Comparison of ENCODE assay signal across 8 cellular contexts in the genomic region with DNA sequence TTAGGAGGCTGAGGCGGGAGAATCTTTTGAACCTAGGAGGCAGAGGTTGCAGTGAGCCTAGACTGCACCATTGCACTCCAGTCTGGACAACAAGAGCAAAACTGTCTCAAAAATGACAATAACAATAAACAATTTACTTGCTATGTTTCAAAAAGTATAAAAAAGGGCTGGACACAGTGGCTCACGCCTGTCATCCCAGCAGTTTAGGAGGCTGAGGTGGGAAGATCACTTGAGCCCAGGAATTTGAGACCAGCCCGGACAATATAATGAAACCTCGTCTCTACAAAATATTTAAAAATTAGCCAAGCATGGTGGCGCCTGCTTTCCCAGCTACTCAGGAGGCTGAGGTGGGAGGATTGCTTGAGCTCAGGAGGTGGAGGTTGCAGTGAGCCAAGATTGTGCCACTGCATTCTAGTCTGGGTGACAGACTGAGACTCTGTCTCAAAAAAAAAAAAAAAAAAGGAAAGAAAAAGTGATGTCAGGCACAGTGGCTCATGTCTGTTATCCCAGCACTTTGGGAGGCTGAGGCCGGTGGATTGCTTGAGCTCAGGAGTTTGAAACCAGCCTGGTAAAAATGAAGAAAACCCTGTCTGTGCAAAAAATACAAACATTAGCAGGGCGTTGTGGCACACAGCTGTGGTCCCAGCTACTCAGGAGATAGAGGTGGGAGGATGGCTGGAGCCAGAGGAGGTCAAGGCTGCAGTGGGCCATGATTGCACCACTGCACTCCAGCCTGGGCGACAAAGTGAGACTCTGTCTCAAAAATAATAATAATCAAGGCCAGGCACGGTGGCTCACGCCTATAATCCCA. TPM values are rescaled to one million over a fixed set of nuclear protein-coding genes. Genes with fewer than 3 reads are reported as not detected.
DNase-seq lines count a peak whose midpoint lies in the region; ATAC-seq and TF ChIP-seq lines count a peak whose summit lies in the region.
"Not testable (repeated sequence)": the region's sequence is repeated elsewhere in the genome, so short reads cannot be mapped to it uniquely, and the experiment has no call there.

No MANE protein-coding gene starts in this region.

- peaks cover 19% of the 10 kb centered on the region for H3K4me1 ChIP-seq in OCI-LY1 (ENCODE audit: insufficient read depth, low read length, severe bottlenecking)
- H3K4me1 ChIP-seq in foreskin keratinocyte, result not testable (repeated sequence)
- H3K4me1 ChIP-seq in muscle layer of colon (ENCODE audit: insufficient read depth, low read length), result peaks cover 40% of the 10 kb centered on the region
- H3K4me1 ChIP-seq in skeletal muscle tissue (ENCODE audit: control insufficient read depth in 3 of 3, insufficient read depth in 3 of 3, low read length in 3 of 3), result peaks cover 7 to 16% (median 16%) of the 10 kb centered on the region in 3 donors

- not testable (repeated sequence) for H3K9me3 Mint-ChIP-seq in WTC11; MCF 10A (ENCODE audit: unreplicated experiment); type B pancreatic cell

- H3K4me1 Mint-ChIP-seq in WTC11 (peaks cover 39% of the 10 kb centered on the region), MCF 10A (ENCODE audit: insufficient read depth, unreplicated experiment) (peaks cover 23% of the 10 kb centered on the region), type B pancreatic cell (ENCODE audit: unreplicated experiment) (peaks cover 43% of the 10 kb centered on the region)

- H3K9me3 ChIP-seq in AG04450 (ENCODE audit: control insufficient read depth, insufficient read depth, low read length); OCI-LY1 (ENCODE audit: low read length); muscle layer of colon (ENCODE audit: low read length); skeletal muscle tissue (ENCODE audit: control insufficient read depth in 3 of 3, low read length in 3 of 3): not testable (repeated sequence)

- DNase-seq in AG04450 (ENCODE audit: low read depth, low spot score); WTC11 (ENCODE audit: low spot score); MCF 10A (ENCODE audit: unreplicated experiment); type B pancreatic cell (ENCODE audit: extremely low spot score, unreplicated experiment): not testable (repeated sequence)
- peak in 1 of 2 donors; percentile 15 for DNase-seq in foreskin keratinocyte

- intact Hi-C loops in MCF 10A (cut with micrococcal nuclease), result loop anchor here (5.0 kb wide), 1 partner anchor 147 kb away; a partner anchor contains a TSS

- CTCF ChIA-PET in AG04450 (lab: Charles Lee), result interaction anchor here (0.7 to 1.0 kb wide), 3 partner anchors 68 to 182 kb away, joined by 3 read pairs; no protein-coding TSS in a partner anchor
- CTCF ChIA-PET in WTC11 (lab: Charles Lee), result interaction anchor here (0.6 to 2.4 kb wide), 11 partner anchors 11 to 183 kb away, joined by 3 to 24 read pairs (median 6); no protein-coding TSS in a partner anchor
- CTCF ChIA-PET in MCF 10A (lab: Yijun Ruan, JAX), result interaction anchor here (0.6 to 2.0 kb wide), 5 partner anchors 11 to 97 kb away, joined by 3 to 7 read pairs (median 5); no protein-coding TSS in a partner anchor

- not testable (repeated sequence) for H3K27ac Mint-ChIP-seq in WTC11
- H3K27ac Mint-ChIP-seq in MCF 10A (ENCODE audit: low read depth, unreplicated experiment) (peak overlapping the region; percentile 96), type B pancreatic cell (peak overlapping the region; percentile 83)

- not testable (repeated sequence) for H3K4me3 Mint-ChIP-seq in WTC11; MCF 10A (ENCODE audit: unreplicated experiment); type B pancreatic cell

- H3K27ac ChIP-seq in AG04450 (ENCODE audit: low read depth, low read length) (peak overlapping the region; percentile 92), OCI-LY1 (ENCODE audit: low read depth, low read length, poor library complexity, severe bottlenecking) (peak overlapping the region; percentile 14), foreskin keratinocyte (peak overlapping the region; percentile 73), muscle layer of colon (ENCODE audit: low read depth, low read length) (peak overlapping the region; percentile 31), skeletal muscle tissue (ENCODE audit: low read depth, low read length) (peak overlapping the region; percentile 70)

- not testable (repeated sequence) for H3K4me3 ChIP-seq in AG04450 (ENCODE audit: low read depth, low read length); OCI-LY1 (ENCODE audit: low read depth, low read length, poor library complexity, severe bottlenecking); muscle layer of colon (ENCODE audit: low read depth in 1 of 2, low read length in 2 of 2); skeletal muscle tissue (ENCODE audit: low read length in 3 of 3)

- not testable (repeated sequence) for H3K79me2 ChIP-seq in OCI-LY1 (ENCODE audit: insufficient read depth, low read length)

- POLR2A ChIA-PET in AG04450 (lab: Yijun Ruan, JAX) (interaction anchor here (0.6 to 1.8 kb wide), 6 partner anchors 10 to 100 kb away, joined by 4 to 16 read pairs (median 6); no protein-coding TSS in a partner anchor), WTC11 (lab: Charles Lee) (interaction anchor here (0.6 to 1.9 kb wide), 5 partner anchors 13 to 17 kb away, joined by 3 to 8 read pairs (median 5); no protein-coding TSS in a partner anchor), MCF 10A (lab: Yijun Ruan, JAX) (interaction anchor here (0.7 to 2.4 kb wide), 5 partner anchors 12 to 71 kb away, joined by 3 to 15 read pairs (median 11); a partner anchor contains a TSS)

- H3K27me3 ChIP-seq in AG04450 (ENCODE audit: control insufficient read depth, insufficient read depth, low read length); OCI-LY1 (ENCODE audit: insufficient read depth, low read length); foreskin keratinocyte; muscle layer of colon (ENCODE audit: control insufficient read depth in 1 of 2, insufficient read depth in 2 of 2, low read length in 2 of 2); skeletal muscle tissue (ENCODE audit: control insufficient read depth in 3 of 3, insufficient read depth in 3 of 3, low read length in 3 of 3): not testable (repeated sequence)

- not testable (repeated sequence) for H3K36me3 ChIP-seq in OCI-LY1 (ENCODE audit: insufficient read depth, low read length); muscle layer of colon (ENCODE audit: insufficient read depth, low read length); skeletal muscle tissue (ENCODE audit: control insufficient read depth in 3 of 3, insufficient read depth in 3 of 3, low read length in 3 of 3)

- not testable (repeated sequence) for H3F3A ChIP-seq in OCI-LY1 (ENCODE audit: insufficient read depth, low read length)

- H3K4me2 ChIP-seq in OCI-LY1 (ENCODE audit: low read length), result not testable (repeated sequence)

- H3K27me3 Mint-ChIP-seq in WTC11 (ENCODE audit: low read depth); MCF 10A (ENCODE audit: insufficient read depth, unreplicated experiment); type B pancreatic cell: not testable (repeated sequence)

- H3K9me2 ChIP-seq in OCI-LY1 (ENCODE audit: low read depth, low read length), result not testable (repeated sequence)

- H4K20me1 ChIP-seq in OCI-LY1 (ENCODE audit: insufficient read depth, low read length), result not testable (repeated sequence)

- TF ChIP-seq CTCF in AG04450 (IDR thresholded peaks at IDR 0.05; ENCODE audit: low read depth, low read length); OCI-LY1 (IDR thresholded peaks at IDR 0.05; ENCODE audit: low read length); WTC11 (IDR thresholded peaks at IDR 0.05); MCF 10A (IDR thresholded peaks at IDR 0.05; ENCODE audit: unreplicated experiment); foreskin keratinocyte (conservative IDR thresholded peaks at IDR 0.05); type B pancreatic cell (conservative IDR thresholded peaks at IDR 0.05): not testable (repeated sequence)

- H3K9ac ChIP-seq in OCI-LY1 (ENCODE audit: low read length); muscle layer of colon (ENCODE audit: low read length); skeletal muscle tissue (ENCODE audit: low read depth in 1 of 3, low read length in 3 of 3): not testable (repeated sequence)

- BruUV-seq in MCF 10A (replicated peaks; lab: Mats Ljungman, UMichigan), result not testable (repeated sequence)

- not testable (repeated sequence) for ATAC-seq in WTC11, foreskin keratinocyte

- H3K36me3 Mint-ChIP-seq in WTC11, type B pancreatic cell: not testable (repeated sequence)
- peaks cover 12% of the 10 kb centered on the region for H3K36me3 Mint-ChIP-seq in MCF 10A (ENCODE audit: insufficient read depth, unreplicated experiment)

- H2AFZ ChIP-seq in OCI-LY1 (ENCODE audit: low read length), result not testable (repeated sequence)

TF ChIP-seq in WTC11, 78 proteins besides CTCF, POLR2A, EP300 and RAD21:
- TF ChIP-seq GABPB1 (CRISPR knock-in tag; IDR thresholded peaks at IDR 0.05), result peak; percentile 86

RNA-seq across cellular contexts. Expression of a gene that starts 38.6 kb away (rescaled TPM):
- polyA plus RNA-seq in AG04450 (2011; rRNA removed) (3.9 and 5.1 TPM in 2 replicates), foreskin keratinocyte (2.9 and 4.0 TPM in 2 replicates)
- 3.4 and 6.0 TPM in 2 replicates for polyA minus RNA-seq in AG04450 (2011; rRNA and poly(A)+ RNA removed)
- total RNA-seq in WTC11 (2021) (12.0 to 21.4 TPM (median 16.6 TPM) in 3 replicates), MCF 10A (2022) (4.4 and 5.2 TPM in 2 replicates), foreskin keratinocyte (4.5 and 6.3 TPM in 2 replicates), skeletal muscle tissue (21.9 TPM), type B pancreatic cell (ENCODE audit: low replicate concordance) (8.0 and 16.7 TPM in 2 replicates)

RNA-seq across cellular contexts. Expression of a gene that starts 38.8 kb away (rescaled TPM):
- polyA plus RNA-seq in AG04450 (2011; rRNA removed) (19.1 and 21.9 TPM in 2 replicates), foreskin keratinocyte (8.7 and 10.4 TPM in 2 replicates)
- 15.7 and 21.8 TPM in 2 replicates for polyA minus RNA-seq in AG04450 (2011; rRNA and poly(A)+ RNA removed)
- total RNA-seq in WTC11 (2021) (21.6 to 27.1 TPM (median 22.5 TPM) in 3 replicates), MCF 10A (2022) (37.4 and 48.4 TPM in 2 replicates), foreskin keratinocyte (18.0 and 20.1 TPM in 2 replicates), skeletal muscle tissue (36.5 TPM), type B pancreatic cell (ENCODE audit: low replicate concordance) (38.2 and 38.8 TPM in 2 replicates)

Comparison
In these comparisons a context has a peak if more than half of its experiments do, and no peak if none do; other contexts are left out.
1. H3K27ac ChIP-seq: peak in every context shown above with its lines; median percentile 92 in AG04450; 73 in foreskin keratinocyte; 70 in skeletal muscle tissue; 31 in muscle layer of colon; 14 in OCI-LY1.